ENCODE assay signal across 29 cellular contexts in the genomic region with DNA sequence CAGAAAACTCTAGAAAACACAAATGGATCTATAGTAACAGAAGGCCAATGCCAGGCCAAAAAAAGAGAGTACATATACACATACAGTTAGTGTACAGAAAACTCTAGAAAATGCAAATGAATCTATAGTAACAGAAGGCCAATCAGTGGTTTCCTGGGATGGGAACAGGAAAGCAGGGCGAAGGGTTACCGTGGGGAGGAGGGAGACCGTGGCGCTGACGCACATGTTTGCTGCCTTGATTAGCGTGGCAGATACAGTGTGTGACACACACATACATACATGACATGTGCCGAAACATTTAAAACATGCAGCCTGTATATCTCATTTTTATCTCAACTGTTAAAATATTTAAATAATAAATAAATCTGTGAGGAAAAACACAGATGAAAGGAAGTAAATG.
"Had no signal": no experiment of that assay in that cellular context is flagged by ENCODE, and none has a peak within 500 bp of the region (broad histone marks: within the 10 kb centered on the region; RNA-seq: fewer than 3 reads in every experiment).

No MANE protein-coding gene starts in this region.

- H3K27ac ChIP-seq: epithelial cell of prostate, esophagus squamous epithelium, gastrocnemius medialis, hepatocyte, neural progenitor cell, WERI-Rb-1 had no signal

- DNase-seq: activated CD4-positive, alpha-beta memory T cell treated with anti-CD3 and anti-CD28 coated beads, Interleukin-2, amount 10 ng/mL, durations not matched to agents 7 days and 5 days; activated CD4-positive, alpha-beta T cell treated with anti-CD3 and anti-CD28 coated beads, Interleukin-2, amount 10 ng/mL, durations not matched to agents 24 days and 14 days; activated CD8-positive, alpha-beta memory T cell treated with anti-CD3 and anti-CD28 coated beads, Interleukin-2, amount 50 U/mL, for 48 hours; activated gamma-delta T cell treated with Interleukin-2 at 50 U/mL for 16 hours; activated naive CD4-positive, alpha-beta T cell treated with anti-CD3 and anti-CD28 coated beads, Interleukin-2, amount 50 U/mL, for 16 hours; amygdala; dermis blood vessel endothelial cell; effector CD4-positive, alpha-beta T cell; esophagus squamous epithelium; gastrocnemius medialis; glutamatergic neuron; islet precursor cell; left ventricle myocardium superior; mammary epithelial cell; naive thymus-derived CD4-positive, alpha-beta T cell; occipital lobe; right cardiac atrium; stimulated activated CD4-positive, alpha-beta T cell treated with anti-CD3 and anti-CD28 coated beads, Interleukin-2, amount 100 ng/mL, for 48 hours; stimulated activated naive CD8-positive, alpha-beta T cell treated with anti-CD3 and anti-CD28 coated beads, Interleukin-15, Interleukin-2, amounts not matched to agents 100 U/mL and 50 U/mL, for 24 hours; substantia nigra; T-helper 17 cell; T1000; WERI-Rb-1 had no signal

- H3K4me3 ChIP-seq: esophagus squamous epithelium, gastrocnemius medialis, hepatocyte, neural progenitor cell had no signal

- ATAC-seq: activated CD4-positive, CD25-positive, alpha-beta regulatory T cell treated with anti-CD3 and anti-CD28 coated beads, Interleukin-2, amount 50 U/mL, for 24 hours; gastrocnemius medialis; left ventricle myocardium superior; naive thymus-derived CD4-positive, alpha-beta T cell; right cardiac atrium; stimulated activated naive CD8-positive, alpha-beta T cell treated with anti-CD3 and anti-CD28 coated beads, Interleukin-15, Interleukin-2, amounts not matched to agents 100 U/mL and 50 U/mL, for 24 hours; T-helper 17 cell had no signal

- H3K27ac Mint-ChIP-seq: activated CD4-positive, alpha-beta memory T cell treated with anti-CD3 and anti-CD28 coated beads, Interleukin-2, amount 10 ng/mL, durations not matched to agents 7 days and 5 days; mesothelial cell of epicardium; neural progenitor cell; T-helper 17 cell had no signal

- H3K4me1 ChIP-seq: gastrocnemius medialis, neural progenitor cell had no signal

- H3K9me3 Mint-ChIP-seq: activated CD4-positive, alpha-beta T cell treated with anti-CD3 and anti-CD28 coated beads, Interleukin-2, amount 10 ng/mL, durations not matched to agents 24 days and 14 days; central memory CD8-positive, alpha-beta T cell; neural progenitor cell had no signal

- H3K4me3 Mint-ChIP-seq: activated CD4-positive, alpha-beta memory T cell treated with anti-CD3 and anti-CD28 coated beads, Interleukin-2, amount 10 ng/mL, durations not matched to agents 7 days and 5 days; activated CD4-positive, alpha-beta T cell treated with anti-CD3 and anti-CD28 coated beads, Interleukin-2, amount 10 ng/mL, durations not matched to agents 24 days and 14 days; central memory CD8-positive, alpha-beta T cell; mesothelial cell of epicardium; neural progenitor cell; T-helper 17 cell had no signal

- H3K9me3 ChIP-seq: esophagus squamous epithelium, gastrocnemius medialis had no signal

- H3K36me3 ChIP-seq: neural progenitor cell had no signal

- H3K27me3 ChIP-seq: esophagus squamous epithelium, gastrocnemius medialis, hepatocyte, neural progenitor cell had no signal

- H3K27me3 Mint-ChIP-seq: activated CD4-positive, alpha-beta memory T cell treated with anti-CD3 and anti-CD28 coated beads, Interleukin-2, amount 10 ng/mL, durations not matched to agents 7 days and 5 days; activated CD4-positive, alpha-beta T cell treated with anti-CD3 and anti-CD28 coated beads, Interleukin-2, amount 10 ng/mL, durations not matched to agents 24 days and 14 days; central memory CD8-positive, alpha-beta T cell; naive thymus-derived CD4-positive, alpha-beta T cell; T-helper 17 cell had no signal
